ENCODE assay signal across 1 cellular context in genomic region chr1:236063919-236064673, GRCh38.
TF ChIP-seq lines count a peak whose summit lies in the region.

No MANE protein-coding gene starts in this region.

TF ChIP-seq in HepG2, 621 proteins besides CTCF, POLR2A, EP300 and RAD21 (continued from another document and continues in another):
- TF ChIP-seq RBAK (CRISPR knock-in tag; IDR thresholded peaks at IDR 0.05) (no peak), ZNF383 (CRISPR knock-in tag; IDR thresholded peaks at IDR 0.05; ENCODE audit: borderline replicate concordance) (no peak; the same call in 1 of the 2 replicates), HNF1A (IDR thresholded peaks at IDR 0.05; ENCODE audit: low read depth) (0 out of 2 replicates have a peak, but pooled peaks have one; percentile 9), HNF1A (CRISPR knock-in tag; IDR thresholded peaks at IDR 0.05; ENCODE audit: borderline replicate concordance) (peak; percentile 75; the same call in 1 of the 2 replicates), ZNF296 (CRISPR knock-in tag; conservative IDR thresholded peaks at IDR 0.05) (peak; percentile 79; the same call in 1 of the 2 replicates), ZNF816 (CRISPR knock-in tag; IDR thresholded peaks at IDR 0.05; ENCODE audit: borderline replicate concordance) (no peak; the same call in 1 of the 2 replicates), ZBTB8A (CRISPR knock-in tag; IDR thresholded peaks at IDR 0.05; ENCODE audit: borderline replicate concordance, low read depth) (peak; percentile 94; the same call in 1 of the 2 replicates), CHD4 (IDR thresholded peaks at IDR 0.05; ENCODE audit: borderline replicate concordance, low read length) (no peak), TGIF2 (CRISPR knock-in tag; IDR thresholded peaks at IDR 0.05) (peak; percentile 86), AKNA (CRISPR knock-in tag; IDR thresholded peaks at IDR 0.05; ENCODE audit: borderline replicate concordance) (peak; percentile 78; the same call in 1 of the 2 replicates), ZNF34 (CRISPR knock-in tag; IDR thresholded peaks at IDR 0.05; ENCODE audit: borderline replicate concordance) (peak; percentile 59), ZNF780A (CRISPR knock-in tag; IDR thresholded peaks at IDR 0.05) (peak; percentile 94; the same call in 1 of the 2 replicates), ADNP (CRISPR knock-in tag; IDR thresholded peaks at IDR 0.05) (no peak), ZNF136 (CRISPR knock-in tag; IDR thresholded peaks at IDR 0.05; ENCODE audit: low read depth) (peak; percentile 84; the same call in 1 of the 2 replicates), CBX1 (IDR thresholded peaks at IDR 0.05; ENCODE audit: low read depth) (peak; percentile 64), GABPB1 (CRISPR knock-in tag; IDR thresholded peaks at IDR 0.05) (peak; percentile 90), FOXO1 (CRISPR knock-in tag; IDR thresholded peaks at IDR 0.05) (peak; percentile 59; the same call in 1 of the 2 replicates), HCFC1 (IDR thresholded peaks at IDR 0.05; ENCODE audit: low read depth, low read length) (no peak), SP4 (CRISPR knock-in tag; IDR thresholded peaks at IDR 0.05) (peak; percentile 34; the same call in 1 of the 2 replicates), ZNF713 (CRISPR knock-in tag; IDR thresholded peaks at IDR 0.05) (no peak), ZNF563 (CRISPR knock-in tag; IDR thresholded peaks at IDR 0.05) (peak; percentile 89; the same call in 1 of the 2 replicates), ERF (CRISPR knock-in tag; IDR thresholded peaks at IDR 0.05) (peak; percentile 97), ESRRA (CRISPR knock-in tag; IDR thresholded peaks at IDR 0.05; ENCODE audit: low read depth) (peak; percentile 91), SALL1 (CRISPR knock-in tag; IDR thresholded peaks at IDR 0.05) (peak; percentile 97), TRIM24 (CRISPR knock-in tag; IDR thresholded peaks at IDR 0.05) (0 out of 2 replicates have a peak, but pooled peaks have one; percentile 51), CREB1 (IDR thresholded peaks at IDR 0.05) (peak; percentile 43; the same call in 1 of the 2 replicates), CREB1 (CRISPR knock-in tag; IDR thresholded peaks at IDR 0.05) (peak; percentile 51; the same call in 1 of the 2 replicates), ZNF230 (CRISPR knock-in tag; IDR thresholded peaks at IDR 0.05) (peak; percentile 94), POLR2AphosphoS5 (IDR thresholded peaks at IDR 0.05; ENCODE audit: low read depth, low read length) (peak; percentile 92), PBX2 (CRISPR knock-in tag; IDR thresholded peaks at IDR 0.05) (peak; percentile 20; the same call in 1 of the 2 replicates), IRF1 (CRISPR knock-in tag; IDR thresholded peaks at IDR 0.05; ENCODE audit: low read depth) (peak; percentile 87; the same call in 1 of the 2 replicates), HNF1B (CRISPR knock-in tag; IDR thresholded peaks at IDR 0.05) (peak; percentile 72), ZNF530 (CRISPR knock-in tag; IDR thresholded peaks at IDR 0.05; ENCODE audit: low read depth) (0 out of 2 replicates have a peak, but pooled peaks have one; percentile 69), NFKB2 (CRISPR knock-in tag; IDR thresholded peaks at IDR 0.05; ENCODE audit: borderline replicate concordance) (peak; percentile 98; the same call in 1 of the 2 replicates), MNT (IDR thresholded peaks at IDR 0.05) (no peak; the same call in 1 of the 2 replicates), LCORL (IDR thresholded peaks at IDR 0.05) (no peak), LCORL (CRISPR knock-in tag; IDR thresholded peaks at IDR 0.05) (peak; percentile 96), GATA4 (IDR thresholded peaks at IDR 0.05; ENCODE audit: borderline replicate concordance, low read depth) (0 out of 2 replicates have a peak, but pooled peaks have one; percentile 65), HNRNPH1 (optimal IDR thresholded peaks at IDR 0.05; ENCODE audit: low read depth, low read length) (peak; percentile 15), ZNF510 (CRISPR knock-in tag; IDR thresholded peaks at IDR 0.05; ENCODE audit: low read depth) (peak; percentile 93; the same call in 1 of the 2 replicates), ZNF124 (CRISPR knock-in tag; IDR thresholded peaks at IDR 0.05) (peak; percentile 90), ZNF609 (CRISPR knock-in tag; IDR thresholded peaks at IDR 0.05; ENCODE audit: borderline replicate concordance) (peak; percentile 87), REL (CRISPR knock-in tag; conservative IDR thresholded peaks at IDR 0.05) (peak; percentile 96), TMF1 (CRISPR knock-in tag; IDR thresholded peaks at IDR 0.05; ENCODE audit: low read depth) (no peak; the same call in 1 of the 2 replicates), MAX (IDR thresholded peaks at IDR 0.05) (peak; percentile 100)
